Comparison of ENCODE assay signal across 30 cellular contexts in the genomic region with DNA sequence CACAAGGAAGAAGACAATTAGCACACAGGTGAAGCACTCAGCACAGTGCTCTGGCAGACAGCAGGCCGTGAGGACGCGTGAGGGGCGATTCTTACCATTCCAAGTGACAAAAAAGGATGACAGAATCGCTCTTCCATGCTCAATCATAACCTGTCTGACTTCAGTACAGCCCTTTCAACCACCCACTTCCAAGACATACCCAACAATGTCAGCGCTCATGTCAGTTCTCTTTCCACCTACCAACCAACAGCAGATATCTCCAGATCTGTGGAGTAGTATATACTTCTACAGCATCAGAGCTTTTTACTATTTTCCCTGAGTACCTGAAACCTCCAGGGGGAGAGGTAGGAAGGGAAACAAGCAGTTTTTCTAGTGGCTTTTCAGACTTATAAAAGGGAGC.
"Had no signal": no experiment of that assay in that cellular context is flagged by ENCODE, and none has a peak within 500 bp of the region (broad histone marks: within the 10 kb centered on the region; RNA-seq: fewer than 3 reads in every experiment).

No MANE protein-coding gene starts in this region.

- H3K4me1 Mint-ChIP-seq: endodermal cell, immature natural killer cell, mesothelial cell of epicardium, nephron progenitor cell had no signal

- H3K4me2 ChIP-seq: smooth muscle cell had no signal

- H3K9me3 ChIP-seq: gastrocnemius medialis, mucosa of descending colon, neutrophil, pancreas, right atrium auricular region, suprapubic skin, thyroid gland had no signal

- H3K27ac Mint-ChIP-seq: endodermal cell, memory B cell, mesothelial cell of epicardium, nephron progenitor cell had no signal

- H3K4me3 Mint-ChIP-seq: endodermal cell; immature natural killer cell; memory B cell; mesothelial cell of epicardium; naive B cell; nephron progenitor cell; stimulated activated naive CD8-positive, alpha-beta T cell treated with anti-CD3 and anti-CD28 coated beads, Interleukin-15, amount 100 ng/mL, for 72 hours had no signal

- H3K4me1 ChIP-seq: gastrocnemius medialis, pancreas, right atrium auricular region, suprapubic skin, thyroid gland had no signal

- H3K27me3 Mint-ChIP-seq: memory B cell; naive B cell; stimulated activated naive CD8-positive, alpha-beta T cell treated with anti-CD3 and anti-CD28 coated beads, Interleukin-15, amount 100 ng/mL, for 72 hours had no signal

- H3K9me3 Mint-ChIP-seq: endodermal cell; immature natural killer cell; memory B cell; mesothelial cell of epicardium; naive B cell; nephron progenitor cell; stimulated activated naive CD8-positive, alpha-beta T cell treated with anti-CD3 and anti-CD28 coated beads, Interleukin-15, amount 100 ng/mL, for 72 hours had no signal

- DNase-seq: dorsolateral prefrontal cortex; effector CD8-positive, alpha-beta T cell; endodermal cell; foreskin fibroblast; gastrocnemius medialis; hypothalamus; immature natural killer cell; left ventricle myocardium superior; mucosa of descending colon; naive B cell; nephron progenitor cell; pancreas; stimulated activated CD4-positive, alpha-beta T cell treated with anti-CD3 and anti-CD28 coated beads, Interleukin-12 subunit alpha, Interleukin-12 subunit beta, amount 100 ng/mL, for 4 hours; stimulated activated CD4-positive, alpha-beta T cell treated with anti-CD3 and anti-CD28 coated beads, Interleukin-1b, Interleukin-23, amount 100 ng/mL, for 48 hours; stimulated activated CD4-positive, alpha-beta T cell treated with anti-CD3 and anti-CD28 coated beads, Interleukin-4, amount 100 ng/mL, for 1 hour; stimulated activated CD8-positive, alpha-beta memory T cell treated with anti-CD3 and anti-CD28 coated beads, Interleukin-4, amount 100 ng/mL, for 48 hours; stimulated activated naive CD4-positive, alpha-beta T cell; stimulated activated naive CD8-positive, alpha-beta T cell treated with anti-CD3 and anti-CD28 coated beads, Interleukin-15, amount 100 ng/mL, for 72 hours; thyroid gland; trophoblast cell had no signal

- H3K4me3 ChIP-seq: dorsolateral prefrontal cortex, gastrocnemius medialis, lung, mucosa of descending colon, pancreas, right atrium auricular region, smooth muscle cell, suprapubic skin, thyroid gland had no signal

- H3K27me3 ChIP-seq: dorsolateral prefrontal cortex, gastrocnemius medialis, neutrophil, pancreas, right atrium auricular region, suprapubic skin, thyroid gland had no signal

- ATAC-seq: esophagus mucosa; gastrocnemius medialis; left ventricle myocardium superior; mucosa of descending colon; pancreas; sciatic nerve; stimulated activated naive CD8-positive, alpha-beta T cell treated with anti-CD3 and anti-CD28 coated beads, Interleukin-15, amount 100 ng/mL, for 72 hours had no signal

- H3K27ac ChIP-seq: dorsolateral prefrontal cortex, epithelial cell of prostate, gastrocnemius medialis, neutrophil, pancreas, right atrium auricular region, suprapubic skin, thyroid gland had no signal
